In the genomic region with DNA sequence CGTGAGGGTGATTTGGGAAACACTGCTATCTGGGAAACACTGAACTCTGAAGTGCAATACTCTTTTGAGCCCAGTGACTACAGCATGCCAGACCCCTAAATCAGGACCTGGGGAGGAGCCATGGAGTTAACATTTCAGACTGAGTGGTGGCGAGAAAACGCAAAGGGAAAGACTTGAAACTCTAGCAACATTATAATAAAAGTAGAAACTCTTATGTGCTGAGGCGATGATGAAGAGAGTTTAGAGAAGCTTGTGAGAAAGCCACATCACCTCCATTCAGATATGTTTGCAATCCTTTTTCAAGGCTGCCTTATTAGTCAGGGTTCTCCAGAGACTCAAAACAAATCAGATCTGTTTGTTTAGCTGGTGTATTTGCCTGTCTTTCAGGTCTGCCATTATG, we compare ENCODE assay signal across 7 cellular contexts. TPM values are rescaled to one million over a fixed set of nuclear protein-coding genes. Genes with fewer than 3 reads are reported as not detected.
DNase-seq lines count a peak whose midpoint lies in the region; TF ChIP-seq lines count a peak whose summit lies in the region.
"Had no signal": no experiment of that assay in that cellular context is flagged by ENCODE, and none has a peak within 500 bp of the region (broad histone marks: within the 10 kb centered on the region; RNA-seq: fewer than 3 reads in every experiment).

No MANE protein-coding gene starts in this region.

- H3K27ac ChIP-seq in DOHH2 (ENCODE audit: low read depth, low read length), result no peak overlapping the region
- no peak overlapping the region for H3K27ac ChIP-seq in endodermal cell (ENCODE audit: low read depth, low read length)
- no peak overlapping the region for H3K27ac ChIP-seq in caudate nucleus (ENCODE audit: low read depth, low read length)

- peaks cover 44% of the 10 kb centered on the region for H3K4me1 ChIP-seq in DOHH2 (ENCODE audit: control insufficient read depth, low read length)
- peaks cover 32% of the 10 kb centered on the region for H3K4me1 ChIP-seq in Loucy (ENCODE audit: insufficient read depth, low read length, poor library complexity, severe bottlenecking)
- no peaks in the 10 kb centered on the region for H3K4me1 ChIP-seq in endodermal cell (ENCODE audit: control insufficient read depth, insufficient read depth, low read length)

- H3K9me3 ChIP-seq in DOHH2 (ENCODE audit: control insufficient read depth, insufficient read depth, low read length) (no peaks in the 10 kb centered on the region), Loucy (ENCODE audit: insufficient read depth, low read depth, low read length) (no peaks in the 10 kb centered on the region), endodermal cell (ENCODE audit: control insufficient read depth, low read length) (no peaks in the 10 kb centered on the region)

- no peaks in the 10 kb centered on the region for H3K9me3 Mint-ChIP-seq in endodermal cell

- H2AFZ ChIP-seq in Loucy (ENCODE audit: low read length), result no peak overlapping the region

- H3K36me3 Mint-ChIP-seq in endodermal cell (ENCODE audit: low read depth), result peaks cover 36% of the 10 kb centered on the region

- H3K27ac Mint-ChIP-seq in endodermal cell, result no peak overlapping the region

- no peaks in the 10 kb centered on the region for H3K27me3 ChIP-seq in DOHH2 (ENCODE audit: control insufficient read depth, low read length)
- H3K27me3 ChIP-seq in Loucy (ENCODE audit: insufficient read depth, low read length, poor library complexity, severe bottlenecking), result peaks cover 5% of the 10 kb centered on the region
- H3K27me3 ChIP-seq in endodermal cell (ENCODE audit: control insufficient read depth, insufficient read depth, low read length, poor library complexity, severe bottlenecking), result no peaks in the 10 kb centered on the region
- H3K27me3 ChIP-seq: foreskin keratinocyte had no signal

- no peaks in the 10 kb centered on the region for H3K27me3 Mint-ChIP-seq in endodermal cell (ENCODE audit: insufficient read depth)

- H3K79me2 ChIP-seq in DOHH2 (ENCODE audit: control insufficient read depth, low read length) (peaks cover 98% of the 10 kb centered on the region), Loucy (ENCODE audit: insufficient read depth, low read length) (peaks cover 93% of the 10 kb centered on the region)

- H3K9me2 ChIP-seq in DOHH2 (replicated peaks; ENCODE audit: control insufficient read depth, low read length), result no peaks in the 10 kb centered on the region
- no peaks in the 10 kb centered on the region for H3K9me2 ChIP-seq in Loucy (replicated peaks; ENCODE audit: low read depth, low read length)

- H3F3A ChIP-seq in DOHH2 (ENCODE audit: control insufficient read depth, insufficient read depth), result peaks cover 11% of the 10 kb centered on the region
- peaks cover 4% of the 10 kb centered on the region; the same call in 1 of the 2 replicates for H3F3A ChIP-seq in Loucy (ENCODE audit: low read depth)

- H3K9ac ChIP-seq in Loucy (ENCODE audit: low read depth, low read length, poor library complexity, severe bottlenecking) (peak overlapping the region; percentile 58), endodermal cell (ENCODE audit: extremely low read depth, low read length, poor library complexity, severe bottlenecking) (no peak overlapping the region)

- H3K4me3 Mint-ChIP-seq in endodermal cell, result no peak overlapping the region

- TF ChIP-seq CTCF in DOHH2 (IDR thresholded peaks at IDR 0.05; ENCODE audit: low read depth, low read length, poor library complexity, severe bottlenecking), result no peak
- TF ChIP-seq CTCF in Loucy (conservative IDR thresholded peaks at IDR 0.05; ENCODE audit: low read length), result no peak
- no peak for TF ChIP-seq CTCF in endodermal cell (conservative IDR thresholded peaks at IDR 0.05)

- WGBS in endodermal cell (ENCODE audit: insufficient coverage in 1 of 2, insufficient read length in 1 of 2), 2 experiments, result 92 to 100% methylated on average over 1 to 4 of the region's 4 CpGs

- H3K36me3 ChIP-seq in DOHH2 (ENCODE audit: control insufficient read depth, low read length) (peaks cover 76% of the 10 kb centered on the region), Loucy (ENCODE audit: insufficient read depth, low read length) (peaks cover 19% of the 10 kb centered on the region; the same call in 1 of the 2 replicates), endodermal cell (ENCODE audit: control insufficient read depth, insufficient read depth, low read length) (peaks cover 55% of the 10 kb centered on the region)

- peak overlapping the region; percentile 74 for H3K4me2 ChIP-seq in DOHH2 (ENCODE audit: low read length)
- H3K4me2 ChIP-seq in Loucy (ENCODE audit: low read depth, low read length, poor library complexity, severe bottlenecking), result peak overlapping the region; percentile 90

- peak overlapping the region; percentile 92 for H3K4me3 ChIP-seq in DOHH2 (ENCODE audit: low read length)
- H3K4me3 ChIP-seq in Loucy (ENCODE audit: low read length, poor library complexity, severe bottlenecking), result peak overlapping the region; percentile 85
- H3K4me3 ChIP-seq in endodermal cell (ENCODE audit: low read length), result peak overlapping the region; percentile 67

- H4K20me1 ChIP-seq in DOHH2 (ENCODE audit: control insufficient read depth, insufficient read depth, low read depth, low read length) (peaks cover 26% of the 10 kb centered on the region), Loucy (ENCODE audit: insufficient read depth, low read length, poor library complexity, severe bottlenecking) (peaks cover 39% of the 10 kb centered on the region)

- DNase-seq in endodermal cell, result no peak
- DNase-seq in cerebellum (ENCODE audit: low spot score), result no peak
- no peak for DNase-seq in caudate nucleus (lab: John Stamatoyannopoulos, UW)
- DNase-seq: foreskin keratinocyte, retina had no signal

- H3K4me1 Mint-ChIP-seq in endodermal cell, result peaks cover 16% of the 10 kb centered on the region

RNA-seq across cellular contexts. Expression of a gene that starts 1.9 kb away (rescaled TPM):
- total RNA-seq in endodermal cell, result 10 to 100 TPM; 66.7 to 81.8 TPM
- 52.7 TPM for polyA plus RNA-seq in endodermal cell (2013, experiment 1 of 2)
- 49.1 TPM for polyA plus RNA-seq in endodermal cell (2013, experiment 2 of 2)
- 15.2 TPM for total RNA-seq in cerebellum

RNA-seq across cellular contexts. Expression of a gene that starts 2.2 kb away (rescaled TPM):
- total RNA-seq in endodermal cell, result 100 to 1,000 TPM; 174 to 180 TPM
- 351 TPM for polyA plus RNA-seq in endodermal cell (2013, experiment 1 of 2)
- 284 TPM for polyA plus RNA-seq in endodermal cell (2013, experiment 2 of 2)
- total RNA-seq in cerebellum, result 74.4 TPM

RNA-seq across cellular contexts. Expression of a gene that starts 22.2 kb away (rescaled TPM):
- 100 to 1,000 TPM; 127 to 138 TPM for total RNA-seq in endodermal cell
- polyA plus RNA-seq in endodermal cell (2013, experiment 1 of 2), result 197 TPM
- 191 TPM for polyA plus RNA-seq in endodermal cell (2013, experiment 2 of 2)
- 58.0 TPM for total RNA-seq in cerebellum

RNA-seq across cellular contexts. Expression of a gene that starts 33.5 kb away (rescaled TPM):
- total RNA-seq in endodermal cell (100 to 1,000 TPM; 344 to 381 TPM), cerebellum (88.6 TPM)
- polyA plus RNA-seq in endodermal cell (2013, experiment 1 of 2), result 632 TPM
- polyA plus RNA-seq in endodermal cell (2013, experiment 2 of 2), result 646 TPM

RNA-seq across cellular contexts. Expression of a gene that starts 42.1 kb away (rescaled TPM):
- 10 to 100 TPM; 30.3 to 61.7 TPM for total RNA-seq in endodermal cell
- polyA plus RNA-seq in endodermal cell (2013, experiment 1 of 2), result 16.6 TPM
- 14.9 TPM for polyA plus RNA-seq in endodermal cell (2013, experiment 2 of 2)
- total RNA-seq in cerebellum, result 1.7 TPM
